In genomic region chr3:67819447-67819846, GRCh38 we compare ENCODE assay signal across 11 cellular contexts.
DNase-seq lines count a peak whose midpoint lies in the region; ATAC-seq and TF ChIP-seq lines count a peak whose summit lies in the region.
"Had no signal": no experiment of that assay in that cellular context is flagged by ENCODE, and none has a peak within 500 bp of the region (broad histone marks: within the 10 kb centered on the region; RNA-seq: fewer than 3 reads in every experiment).

No MANE protein-coding gene starts in this region.

- H3K9me2 ChIP-seq in OCI-LY7 (ENCODE audit: insufficient read depth, low read length), result no peaks in the 10 kb centered on the region

- H3K9me3 ChIP-seq in OCI-LY7 (ENCODE audit: low read length), result no peaks in the 10 kb centered on the region; the same call in 1 of the 2 replicates

- no TSS peak for BruUV-seq in OCI-LY7 (replicated peaks; lab: Mats Ljungman, UMichigan)

- no peaks in the 10 kb centered on the region for H4K20me1 ChIP-seq in OCI-LY7 (ENCODE audit: insufficient read depth, low read length)

- no peaks in the 10 kb centered on the region for H3K79me2 ChIP-seq in OCI-LY7 (ENCODE audit: insufficient read depth, low read depth, low read length)

- peak; percentile 3 for DNase-seq in stimulated activated CD4-positive, alpha-beta T cell treated with anti-CD3 and anti-CD28 coated beads, Interleukin-4, amount 100 ng/mL, for 24 hours
- no peak for DNase-seq in stimulated activated CD4-positive, alpha-beta T cell treated with anti-CD3 and anti-CD28 coated beads, Interleukin-4, amount 100 ng/mL, for 1 hour
- DNase-seq in OCI-LY7 (ENCODE audit: low spot score) (peak; percentile 67), inferior parietal cortex (ENCODE audit: extremely low spot score) (peak; percentile 9), omental fat pad (ENCODE audit: low spot score) (no peak), GM19240 (ENCODE audit: insufficient read length, low spot score) (no peak)
- no peak for DNase-seq in stimulated activated CD4-positive, alpha-beta T cell treated with anti-CD3 and anti-CD28 coated beads, Interleukin-15, amount 100 ng/mL, for 24 hours
- DNase-seq: C1 segment of cervical spinal cord, mesenchymal stem cell, NCI-H1436 treated with DMSO at 0.1 percent for 48 hours had no signal

- H3K36me3 ChIP-seq in OCI-LY7 (ENCODE audit: insufficient read depth, low read length), result no peaks in the 10 kb centered on the region

- H3K4me1 ChIP-seq in OCI-LY7 (ENCODE audit: insufficient read depth, low read length, poor library complexity, severe bottlenecking), result peaks cover 16% of the 10 kb centered on the region

- no peak overlapping the region for H3K27ac ChIP-seq in OCI-LY7 (ENCODE audit: low read depth, low read length, poor library complexity, severe bottlenecking)

- POLR2A ChIA-PET in OCI-LY7 (lab: Charles Lee), result interaction anchor here (0.7 to 1.4 kb wide), 2 partner anchors 12 to 79 kb away, joined by 3 to 5 read pairs; no protein-coding TSS in a partner anchor

- ATAC-seq in omental fat pad (ENCODE audit: low FRiP score) (no peak), GM18873 (IDR thresholded peaks at IDR 0.05; ENCODE audit: low FRiP score, unreplicated experiment) (no peak)

- TF ChIP-seq CTCF in OCI-LY7 (conservative IDR thresholded peaks at IDR 0.05; ENCODE audit: low read length) (peak; percentile 91), omental fat pad (IDR thresholded peaks at IDR 0.05) (no peak)

- H3K4me2 ChIP-seq in OCI-LY7 (ENCODE audit: low read length), result no peak overlapping the region

- peak overlapping the region; percentile 6; the same call in 1 of the 2 replicates for H2AFZ ChIP-seq in OCI-LY7 (ENCODE audit: low read length)

- H3K4me3 ChIP-seq in OCI-LY7 (ENCODE audit: low read depth, low read length, poor library complexity, severe bottlenecking), result no peak overlapping the region

- CTCF ChIA-PET in OCI-LY7 (lab: Charles Lee; ENCODE audit: unreplicated experiment), result no interaction called here

- intact Hi-C loops in OCI-LY7 (cut with micrococcal nuclease; ENCODE audit: unreplicated experiment), result loop anchor here (10.0 kb wide), 1 partner anchor 1055 kb away; no protein-coding TSS in a partner anchor

Comparison
In these comparisons a context has a peak if more than half of its experiments do, and no peak if none do; other contexts are left out.
1. DNase-seq: peak in stimulated activated CD4-positive, alpha-beta T cell treated with anti-CD3 and anti-CD28 coated beads, Interleukin-4, amount 100 ng/mL, for 24 hours (single experiment), OCI-LY7 (single experiment) and inferior parietal cortex (single experiment); none in stimulated activated CD4-positive, alpha-beta T cell treated with anti-CD3 and anti-CD28 coated beads, Interleukin-4, amount 100 ng/mL, for 1 hour (single experiment), omental fat pad (single experiment), GM19240 (single experiment) and stimulated activated CD4-positive, alpha-beta T cell treated with anti-CD3 and anti-CD28 coated beads, Interleukin-15, amount 100 ng/mL, for 24 hours (single experiment).